Comparison of ENCODE assay signal across 1 cellular context in the genomic region with DNA sequence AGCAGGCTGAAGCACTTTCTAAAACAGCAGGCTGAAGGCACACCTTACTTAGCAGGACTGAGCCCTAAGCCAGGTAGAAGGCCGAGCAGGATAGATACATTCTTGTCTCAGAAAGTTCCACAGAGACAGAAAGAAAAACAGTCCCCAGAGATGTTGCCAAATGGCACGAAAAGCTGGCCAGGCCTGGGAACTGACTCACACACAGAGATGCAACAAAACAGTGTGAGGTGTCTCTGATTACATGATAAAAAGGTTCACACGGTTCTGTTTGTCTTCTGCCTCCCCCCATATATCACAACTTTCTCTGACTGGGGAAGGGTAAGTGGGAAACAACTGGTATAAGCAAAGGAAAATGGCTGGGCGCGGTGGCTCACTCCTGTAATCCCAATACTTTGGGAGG.
TF ChIP-seq lines count a peak whose summit lies in the region.

No MANE protein-coding gene starts in this region.

TF ChIP-seq in IMR-90, 13 proteins besides CTCF, POLR2A, EP300 and RAD21:
- TF ChIP-seq RCOR1 (IDR thresholded peaks at IDR 0.05; ENCODE audit: insufficient replicate concordance, low read length), result no peak
- TF ChIP-seq MAZ (IDR thresholded peaks at IDR 0.05; ENCODE audit: borderline replicate concordance, low read depth, low read length), result no peak
- TF ChIP-seq SMC3 (IDR thresholded peaks at IDR 0.05; ENCODE audit: low read depth, low read length), result no peak
- peak; percentile 68; the same call in 1 of the 2 replicates for TF ChIP-seq CEBPB (IDR thresholded peaks at IDR 0.05; ENCODE audit: low read depth, low read length)
- TF ChIP-seq CHD1 (IDR thresholded peaks at IDR 0.05; ENCODE audit: low read depth, low read length), result no peak
- TF ChIP-seq BHLHE40 (IDR thresholded peaks at IDR 0.05; ENCODE audit: low read depth, low read length), result peak; percentile 35; the same call in 1 of the 2 replicates
- TF ChIP-seq, protein P1, sequence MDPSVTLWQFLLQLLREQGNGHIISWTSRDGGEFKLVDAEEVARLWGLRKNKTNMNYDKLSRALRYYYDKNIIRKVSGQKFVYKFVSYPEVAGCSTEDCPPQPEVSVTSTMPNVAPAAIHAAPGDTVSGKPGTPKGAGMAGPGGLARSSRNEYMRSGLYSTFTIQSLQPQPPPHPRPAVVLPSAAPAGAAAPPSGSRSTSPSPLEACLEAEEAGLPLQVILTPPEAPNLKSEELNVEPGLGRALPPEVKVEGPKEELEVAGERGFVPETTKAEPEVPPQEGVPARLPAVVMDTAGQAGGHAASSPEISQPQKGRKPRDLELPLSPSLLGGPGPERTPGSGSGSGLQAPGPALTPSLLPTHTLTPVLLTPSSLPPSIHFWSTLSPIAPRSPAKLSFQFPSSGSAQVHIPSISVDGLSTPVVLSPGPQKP (IDR thresholded peaks at IDR 0.05; ENCODE audit: borderline replicate concordance, low read depth, low read length), result no peak
- TF ChIP-seq MAFK (IDR thresholded peaks at IDR 0.05; ENCODE audit: low read depth, low read length), result no peak
- TF ChIP-seq RFX5 (IDR thresholded peaks at IDR 0.05; ENCODE audit: low read depth, low read length), result no peak
- no peak for TF ChIP-seq MXI1 (IDR thresholded peaks at IDR 0.05; ENCODE audit: borderline replicate concordance, low read depth, low read length)
- TF ChIP-seq FOS (IDR thresholded peaks at IDR 0.05; ENCODE audit: low read depth, low read length), result no peak
- TF ChIP-seq, protein P2, sequence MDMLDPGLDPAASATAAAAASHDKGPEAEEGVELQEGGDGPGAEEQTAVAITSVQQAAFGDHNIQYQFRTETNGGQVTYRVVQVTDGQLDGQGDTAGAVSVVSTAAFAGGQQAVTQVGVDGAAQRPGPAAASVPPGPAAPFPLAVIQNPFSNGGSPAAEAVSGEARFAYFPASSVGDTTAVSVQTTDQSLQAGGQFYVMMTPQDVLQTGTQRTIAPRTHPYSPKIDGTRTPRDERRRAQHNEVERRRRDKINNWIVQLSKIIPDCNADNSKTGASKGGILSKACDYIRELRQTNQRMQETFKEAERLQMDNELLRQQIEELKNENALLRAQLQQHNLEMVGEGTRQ (IDR thresholded peaks at IDR 0.05; ENCODE audit: low read depth, low read length), result no peak
- no peak for TF ChIP-seq NFE2L2 (IDR thresholded peaks at IDR 0.05; ENCODE audit: low read depth, low read length)
